ENCODE assay signal across 8 cellular contexts in the genomic region with DNA sequence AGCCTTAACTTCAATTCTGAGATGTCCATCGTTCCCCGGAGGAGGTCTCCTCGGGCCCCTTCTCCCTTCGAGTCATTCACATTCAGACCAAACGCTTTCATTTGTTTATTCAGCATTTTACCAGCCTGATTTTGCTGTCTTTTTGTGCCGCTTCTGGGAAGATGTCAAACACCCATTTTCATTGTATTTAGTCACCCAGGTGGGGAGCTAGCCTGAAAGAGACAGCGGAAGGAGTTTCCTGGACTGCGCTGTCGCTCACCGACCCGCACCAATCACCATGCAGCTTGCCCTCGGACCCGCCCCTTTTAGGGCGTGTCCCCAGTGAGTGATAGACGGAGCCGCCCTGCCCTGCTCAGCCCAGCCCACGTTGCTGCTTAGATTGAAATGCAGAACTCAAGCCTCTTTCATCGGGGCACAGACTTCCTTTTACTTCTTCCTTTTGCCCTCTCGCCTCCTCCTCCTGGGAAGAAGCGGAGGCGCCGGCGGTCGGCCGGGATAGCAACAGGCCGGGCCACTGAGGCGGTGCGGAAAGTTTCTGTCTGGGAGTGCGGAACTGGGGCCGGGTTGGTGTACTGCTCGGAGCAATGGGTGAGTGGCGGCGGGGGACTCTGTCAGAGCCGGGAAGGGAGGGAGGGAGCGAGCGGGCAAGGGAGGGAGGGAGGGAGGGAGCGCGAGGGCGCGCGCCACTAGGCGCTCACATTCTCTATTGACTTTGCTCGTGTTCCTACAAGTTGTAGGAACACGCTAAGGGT. TPM values are rescaled to one million over a fixed set of nuclear protein-coding genes. Genes with fewer than 3 reads are reported as not detected.
DNase-seq lines count a peak whose midpoint lies in the region; ATAC-seq and TF ChIP-seq lines count a peak whose summit lies in the region.

Gene PAX9 (plus strand): TSS at position 355 of the 752 bp plus-strand sequence. CDS start 230 bp downstream, at position 585.

- H3K4me1 Mint-ChIP-seq in GM23338 = peaks cover 54% of the 10 kb centered on the region
- peaks cover 32% of the 10 kb centered on the region for H3K4me1 Mint-ChIP-seq in mesothelial cell of epicardium
- peaks cover 31% of the 10 kb centered on the region for H3K4me1 Mint-ChIP-seq in type B pancreatic cell (ENCODE audit: unreplicated experiment)

- H3K79me2 ChIP-seq in GM23338 (replicated peaks; ENCODE audit: insufficient read depth) = no peaks in the 10 kb centered on the region

- ATAC-seq in GM23338 (peak; percentile 67), SK-N-SH treated with all-trans-retinoic acid at 6 μM for 48 hours (peak; percentile 87)

- 1% methylated on average over 44 of the region's 44 CpGs for WGBS in ectodermal cell, 2 experiments

- H3K27ac Mint-ChIP-seq in GM23338 = no peak within 1 kb of the TSS
- H3K27ac Mint-ChIP-seq in mesothelial cell of epicardium = no peak within 1 kb of the TSS
- peak within 1 kb of the TSS; percentile 58 for H3K27ac Mint-ChIP-seq in type B pancreatic cell

- H3K4me3 Mint-ChIP-seq in GM23338 = peak within 1 kb of the TSS; percentile 72
- peak within 1 kb of the TSS; percentile 72 for H3K4me3 Mint-ChIP-seq in mesothelial cell of epicardium
- H3K4me3 Mint-ChIP-seq in type B pancreatic cell = peak within 1 kb of the TSS; percentile 91

- peaks cover 99% of the 10 kb centered on the region for H3K27me3 Mint-ChIP-seq in GM23338 (ENCODE audit: insufficient read depth, low read depth, poor library complexity)
- peaks cover 99% of the 10 kb centered on the region for H3K27me3 Mint-ChIP-seq in mesothelial cell of epicardium (ENCODE audit: low read depth)
- H3K27me3 Mint-ChIP-seq in type B pancreatic cell = peaks cover 99% of the 10 kb centered on the region

- H3K27ac ChIP-seq in GM23338 (ENCODE audit: low read depth) = no peak within 1 kb of the TSS
- H3K27ac ChIP-seq in ectodermal cell (ENCODE audit: insufficient read depth, low read depth, low read length, poor library complexity, severe bottlenecking) = no peak within 1 kb of the TSS

- peaks cover 38% of the 10 kb centered on the region for H3F3A ChIP-seq in GM23338 (replicated peaks; ENCODE audit: low read depth)

- TF ChIP-seq CTCF in GM23338 (conservative IDR thresholded peaks at IDR 0.05; ENCODE audit: low read depth in 2 of 2) = no peak
- TF ChIP-seq CTCF in mesothelial cell of epicardium (IDR thresholded peaks at IDR 0.05; ENCODE audit: unreplicated experiment) = no peak
- no peak for TF ChIP-seq CTCF in type B pancreatic cell (conservative IDR thresholded peaks at IDR 0.05)

- peaks cover 37% of the 10 kb centered on the region for H4K20me1 ChIP-seq in GM23338 (replicated peaks; ENCODE audit: insufficient read depth)

- peak within 1 kb of the TSS; percentile 56 for H3K4me3 ChIP-seq in GM23338
- H3K4me3 ChIP-seq in ectodermal cell (ENCODE audit: insufficient read depth, low read depth, low read length) = peak within 1 kb of the TSS; percentile 27

- no peaks in the 10 kb centered on the region for H3K9me3 ChIP-seq in ectodermal cell (ENCODE audit: control insufficient read depth, low read length)

- DNase-seq in ELF-1 (ENCODE audit: low read depth, low spot score) = peak; percentile 89
- DNase-seq in GM23338 (ENCODE audit: low spot score) = peak; percentile 98
- peak; percentile 78 for DNase-seq in NCI-H1048 (lab: John Stamatoyannopoulos, UW)
- peak in 1 of 2 experiments; percentile 90 for DNase-seq in mesothelial cell of epicardium (ENCODE audit: low spot score in 2 of 2, unreplicated experiment in 2 of 2)
- DNase-seq in type B pancreatic cell (ENCODE audit: extremely low spot score, unreplicated experiment) = peak; percentile 87
- DNase-seq in cortex of kidney (lab: John Stamatoyannopoulos, UW) = no peak

- H3K36me3 ChIP-seq in GM23338 (ENCODE audit: insufficient read depth) (no peaks in the 10 kb centered on the region), ectodermal cell (ENCODE audit: control insufficient read depth, insufficient read depth, low read length) (no peaks in the 10 kb centered on the region)

- H3K4me1 ChIP-seq in GM23338 (ENCODE audit: insufficient read depth) = peaks cover 56% of the 10 kb centered on the region
- H3K4me1 ChIP-seq in ectodermal cell (ENCODE audit: control insufficient read depth, insufficient read depth, low read length) = peaks cover 34% of the 10 kb centered on the region

- no peaks in the 10 kb centered on the region; the same call in 2 of the 3 replicates for H3K36me3 Mint-ChIP-seq in GM23338 (ENCODE audit: low read depth)
- no peaks in the 10 kb centered on the region for H3K36me3 Mint-ChIP-seq in mesothelial cell of epicardium
- peaks cover 4% of the 10 kb centered on the region for H3K36me3 Mint-ChIP-seq in type B pancreatic cell

- no peaks in the 10 kb centered on the region; the same call in 2 of the 3 replicates for H3K9me3 Mint-ChIP-seq in GM23338
- H3K9me3 Mint-ChIP-seq in mesothelial cell of epicardium = no peaks in the 10 kb centered on the region
- H3K9me3 Mint-ChIP-seq in type B pancreatic cell = no peaks in the 10 kb centered on the region

- peaks cover 96% of the 10 kb centered on the region for H3K27me3 ChIP-seq in GM23338 (ENCODE audit: insufficient read depth)
- peaks cover 100% of the 10 kb centered on the region for H3K27me3 ChIP-seq in ectodermal cell (ENCODE audit: control insufficient read depth, insufficient read depth, low read length, poor library complexity, severe bottlenecking)

- H3K9me2 ChIP-seq in GM23338 (ENCODE audit: insufficient read depth) = no peaks in the 10 kb centered on the region

- H2AFZ ChIP-seq in GM23338 = peak within 1 kb of the TSS; percentile 89

- peak within 1 kb of the TSS; percentile 92 for H3K4me2 ChIP-seq in GM23338

TF ChIP-seq in GM23338, 12 proteins besides CTCF, POLR2A, EP300 and RAD21:
- TF ChIP-seq CREB1 (CRISPR knock-in tag; IDR thresholded peaks at IDR 0.05; ENCODE audit: low read depth) = 0 out of 2 replicates have a peak, but pooled peaks have one; percentile 16
- TF ChIP-seq, protein P1, sequence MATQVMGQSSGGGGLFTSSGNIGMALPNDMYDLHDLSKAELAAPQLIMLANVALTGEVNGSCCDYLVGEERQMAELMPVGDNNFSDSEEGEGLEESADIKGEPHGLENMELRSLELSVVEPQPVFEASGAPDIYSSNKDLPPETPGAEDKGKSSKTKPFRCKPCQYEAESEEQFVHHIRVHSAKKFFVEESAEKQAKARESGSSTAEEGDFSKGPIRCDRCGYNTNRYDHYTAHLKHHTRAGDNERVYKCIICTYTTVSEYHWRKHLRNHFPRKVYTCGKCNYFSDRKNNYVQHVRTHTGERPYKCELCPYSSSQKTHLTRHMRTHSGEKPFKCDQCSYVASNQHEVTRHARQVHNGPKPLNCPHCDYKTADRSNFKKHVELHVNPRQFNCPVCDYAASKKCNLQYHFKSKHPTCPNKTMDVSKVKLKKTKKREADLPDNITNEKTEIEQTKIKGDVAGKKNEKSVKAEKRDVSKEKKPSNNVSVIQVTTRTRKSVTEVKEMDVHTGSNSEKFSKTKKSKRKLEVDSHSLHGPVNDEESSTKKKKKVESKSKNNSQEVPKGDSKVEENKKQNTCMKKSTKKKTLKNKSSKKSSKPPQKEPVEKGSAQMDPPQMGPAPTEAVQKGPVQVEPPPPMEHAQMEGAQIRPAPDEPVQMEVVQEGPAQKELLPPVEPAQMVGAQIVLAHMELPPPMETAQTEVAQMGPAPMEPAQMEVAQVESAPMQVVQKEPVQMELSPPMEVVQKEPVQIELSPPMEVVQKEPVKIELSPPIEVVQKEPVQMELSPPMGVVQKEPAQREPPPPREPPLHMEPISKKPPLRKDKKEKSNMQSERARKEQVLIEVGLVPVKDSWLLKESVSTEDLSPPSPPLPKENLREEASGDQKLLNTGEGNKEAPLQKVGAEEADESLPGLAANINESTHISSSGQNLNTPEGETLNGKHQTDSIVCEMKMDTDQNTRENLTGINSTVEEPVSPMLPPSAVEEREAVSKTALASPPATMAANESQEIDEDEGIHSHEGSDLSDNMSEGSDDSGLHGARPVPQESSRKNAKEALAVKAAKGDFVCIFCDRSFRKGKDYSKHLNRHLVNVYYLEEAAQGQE (IDR thresholded peaks at IDR 0.05; ENCODE audit: unreplicated experiment) = no peak

TF ChIP-seq in SK-N-SH treated with all-trans-retinoic acid at 6 μM for 48 hours, 23 proteins besides CTCF, POLR2A, EP300 and RAD21 (continues in another document):
- TF ChIP-seq, protein P2, sequence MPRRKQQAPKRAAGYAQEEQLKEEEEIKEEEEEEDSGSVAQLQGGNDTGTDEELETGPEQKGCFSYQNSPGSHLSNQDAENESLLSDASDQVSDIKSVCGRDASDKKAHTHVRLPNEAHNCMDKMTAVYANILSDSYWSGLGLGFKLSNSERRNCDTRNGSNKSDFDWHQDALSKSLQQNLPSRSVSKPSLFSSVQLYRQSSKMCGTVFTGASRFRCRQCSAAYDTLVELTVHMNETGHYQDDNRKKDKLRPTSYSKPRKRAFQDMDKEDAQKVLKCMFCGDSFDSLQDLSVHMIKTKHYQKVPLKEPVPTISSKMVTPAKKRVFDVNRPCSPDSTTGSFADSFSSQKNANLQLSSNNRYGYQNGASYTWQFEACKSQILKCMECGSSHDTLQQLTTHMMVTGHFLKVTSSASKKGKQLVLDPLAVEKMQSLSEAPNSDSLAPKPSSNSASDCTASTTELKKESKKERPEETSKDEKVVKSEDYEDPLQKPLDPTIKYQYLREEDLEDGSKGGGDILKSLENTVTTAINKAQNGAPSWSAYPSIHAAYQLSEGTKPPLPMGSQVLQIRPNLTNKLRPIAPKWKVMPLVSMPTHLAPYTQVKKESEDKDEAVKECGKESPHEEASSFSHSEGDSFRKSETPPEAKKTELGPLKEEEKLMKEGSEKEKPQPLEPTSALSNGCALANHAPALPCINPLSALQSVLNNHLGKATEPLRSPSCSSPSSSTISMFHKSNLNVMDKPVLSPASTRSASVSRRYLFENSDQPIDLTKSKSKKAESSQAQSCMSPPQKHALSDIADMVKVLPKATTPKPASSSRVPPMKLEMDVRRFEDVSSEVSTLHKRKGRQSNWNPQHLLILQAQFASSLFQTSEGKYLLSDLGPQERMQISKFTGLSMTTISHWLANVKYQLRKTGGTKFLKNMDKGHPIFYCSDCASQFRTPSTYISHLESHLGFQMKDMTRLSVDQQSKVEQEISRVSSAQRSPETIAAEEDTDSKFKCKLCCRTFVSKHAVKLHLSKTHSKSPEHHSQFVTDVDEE (CRISPR knock-in tag; IDR thresholded peaks at IDR 0.05) = no peak

RNA-seq across cellular contexts. Expression of gene PAX9, which starts in this region (rescaled TPM):
- total RNA-seq in GM23338 (2014; rRNA removed; shearing (Covaris generic)) = not detected in 2 replicates
- 0.37 and 0.74 TPM in 2 replicates for polyA plus RNA-seq in GM23338 (2016; fragmentation: Nextera tagmentation; extraction: Ambion mirVana)
- not detected for polyA plus RNA-seq in ectodermal cell (2013, experiment 1 of 4)
- polyA plus RNA-seq in ectodermal cell (2013, experiment 2 of 4) = not detected
- not detected for polyA plus RNA-seq in ectodermal cell (2013, experiment 3 of 4)
- not detected for polyA plus RNA-seq in ectodermal cell (2013, experiment 4 of 4)
- total RNA-seq in mesothelial cell of epicardium (not detected in 3 replicates), type B pancreatic cell (ENCODE audit: low replicate concordance) (5.6 and 6.3 TPM in 2 replicates)

Comparison
In these comparisons a context has a peak if more than half of its experiments do, and no peak if none do; other contexts are left out.
1. Peak in DNase-seq, ATAC-seq, H3K4me3 ChIP-seq and H3K4me2 ChIP-seq in GM23338; RNA of the gene not detected or under 1 TPM.